In the genomic region with DNA sequence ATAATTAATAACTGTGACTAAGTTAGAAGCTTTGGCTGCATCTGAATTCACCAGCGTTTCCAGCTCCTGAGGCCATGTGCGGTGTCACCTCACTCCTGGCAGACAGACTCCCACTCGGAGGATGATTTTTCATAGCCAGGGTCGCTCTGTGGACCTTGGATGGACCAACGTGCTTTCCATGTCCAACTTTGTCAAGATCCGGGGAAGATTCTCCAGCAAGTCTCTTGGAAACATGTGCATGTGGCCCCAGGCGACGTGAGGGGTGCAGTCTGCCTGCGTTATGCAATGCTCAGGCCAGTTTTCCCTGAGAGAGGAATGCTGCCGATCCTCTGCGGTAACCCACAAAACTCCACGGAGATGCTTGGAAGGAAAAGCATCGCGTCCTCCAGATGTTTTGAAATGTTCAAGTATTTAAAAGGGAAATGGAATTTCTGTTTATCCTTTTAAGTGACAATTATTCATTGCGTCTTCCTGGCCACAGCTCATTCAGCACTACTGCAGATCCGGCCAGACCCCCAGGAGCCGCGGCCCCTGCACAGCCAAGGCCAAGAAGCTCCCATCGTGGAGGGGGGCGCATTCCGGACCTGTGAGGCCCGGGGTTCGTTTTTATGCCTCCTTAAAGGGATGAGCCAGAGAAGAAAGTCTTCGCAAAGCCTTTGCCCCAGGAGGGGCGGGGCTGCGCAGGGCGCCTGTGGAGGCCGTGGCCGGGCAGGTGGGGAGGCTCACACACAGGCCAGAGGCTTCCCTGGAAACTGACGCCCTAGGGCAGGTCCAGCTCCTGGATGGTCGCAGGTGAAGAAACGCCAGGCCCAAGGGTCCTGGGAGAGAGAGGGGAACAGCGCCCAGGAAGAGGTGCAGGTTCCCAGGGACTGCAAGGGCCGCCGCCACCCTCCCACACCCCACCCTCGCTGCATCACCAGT, we compare ENCODE assay signal across 11 cellular contexts. TPM values are rescaled to one million over a fixed set of nuclear protein-coding genes. Genes with fewer than 3 reads are reported as not detected.
A peak's percentile ranks its signal among the peaks of the same experiment; 100 is the strongest.
DNase-seq lines count a peak whose midpoint lies in the region; ATAC-seq and TF ChIP-seq lines count a peak whose summit lies in the region.
"Had no signal": no experiment of that assay in that cellular context is flagged by ENCODE, and none has a peak within 500 bp of the region (broad histone marks: within the 10 kb centered on the region; RNA-seq: fewer than 3 reads in every experiment).

No MANE protein-coding gene starts in this region.

- no peaks in the 10 kb centered on the region for H3K9me3 ChIP-seq in neural progenitor cell (ENCODE audit: low read depth)

- no peaks in the 10 kb centered on the region for H3F3A ChIP-seq in neural progenitor cell (ENCODE audit: low read depth)

- no peaks in the 10 kb centered on the region for H3K36me3 Mint-ChIP-seq in activated naive CD4-positive, alpha-beta T cell treated with anti-CD3 and anti-CD28 coated beads, Interleukin-2, amount 10 ng/mL, durations not matched to agents 7 days and 5 days
- H3K36me3 Mint-ChIP-seq in neural progenitor cell = peaks cover 2% of the 10 kb centered on the region
- H3K36me3 Mint-ChIP-seq: activated naive CD8-positive, alpha-beta T cell treated with anti-CD3 and anti-CD28 coated beads for 36 hours had no signal

- no peak overlapping the region for H3K27ac Mint-ChIP-seq in activated naive CD4-positive, alpha-beta T cell treated with anti-CD3 and anti-CD28 coated beads, Interleukin-2, amount 10 ng/mL, durations not matched to agents 7 days and 5 days
- H3K27ac Mint-ChIP-seq in neural progenitor cell = peak overlapping the region; percentile 95
- H3K27ac Mint-ChIP-seq: activated naive CD8-positive, alpha-beta T cell treated with anti-CD3 and anti-CD28 coated beads for 36 hours had no signal

- no peaks in the 10 kb centered on the region for H3K4me1 ChIP-seq in neural progenitor cell

- no peaks in the 10 kb centered on the region for H3K9me3 Mint-ChIP-seq in activated naive CD4-positive, alpha-beta T cell treated with anti-CD3 and anti-CD28 coated beads, Interleukin-2, amount 10 ng/mL, durations not matched to agents 7 days and 5 days
- H3K9me3 Mint-ChIP-seq in neural progenitor cell = peaks cover 12% of the 10 kb centered on the region
- H3K9me3 Mint-ChIP-seq: activated naive CD8-positive, alpha-beta T cell treated with anti-CD3 and anti-CD28 coated beads for 36 hours had no signal

- no peak overlapping the region for H2AFZ ChIP-seq in neural progenitor cell (replicated peaks)

- H4K20me1 ChIP-seq in neural progenitor cell (ENCODE audit: low read depth) = no peaks in the 10 kb centered on the region

- CTCF ChIA-PET in activated naive CD4-positive, alpha-beta T cell treated with anti-CD3 and anti-CD28 coated beads, Interleukin-2, amount 10 ng/mL, durations not matched to agents 7 days and 5 days (lab: Charles Lee) = interaction anchor here (0.5 kb wide), 1 partner anchor 281 kb away, joined by 3 read pairs; no protein-coding TSS in a partner anchor

- H3K9ac ChIP-seq in neural progenitor cell = no peak overlapping the region

- no peak overlapping the region for H3K27ac ChIP-seq in neural progenitor cell

- no peaks in the 10 kb centered on the region for H3K27me3 ChIP-seq in neural progenitor cell

- TF ChIP-seq CTCF in fibroblast of mammary gland (conservative IDR thresholded peaks at IDR 0.05; ENCODE audit: control insufficient read depth, insufficient read depth, low read depth, low read length) = no peak
- TF ChIP-seq CTCF in neural progenitor cell (IDR thresholded peaks at IDR 0.05) = no peak

- peak; percentile 13 for DNase-seq in activated naive CD4-positive, alpha-beta T cell treated with anti-CD3 and anti-CD28 coated beads, Interleukin-2, amount 10 ng/mL, durations not matched to agents 7 days and 5 days
- no peak for DNase-seq in activated naive CD4-positive, alpha-beta T cell treated with Interleukin-2 at 50 U/mL for 16 hours
- peak; percentile 99 for DNase-seq in fibroblast of mammary gland (ENCODE audit: low read depth)
- DNase-seq in neural progenitor cell (ENCODE audit: low spot score) = no peak
- no peak for DNase-seq in D341Med (ENCODE audit: low spot score)
- DNase-seq in stimulated activated naive CD4-positive, alpha-beta T cell (lab: John Stamatoyannopoulos, UW) = no peak
- DNase-seq: activated naive CD8-positive, alpha-beta T cell treated with anti-CD3 and anti-CD28 coated beads for 36 hours; AML-193; NCI-H510A treated with DMSO at 0.1 percent for 48 hours had no signal

- no peaks in the 10 kb centered on the region for H3K36me3 ChIP-seq in neural progenitor cell

- H3K4me3 Mint-ChIP-seq in activated naive CD4-positive, alpha-beta T cell treated with anti-CD3 and anti-CD28 coated beads, Interleukin-2, amount 10 ng/mL, durations not matched to agents 7 days and 5 days = no peak overlapping the region
- H3K4me3 Mint-ChIP-seq in neural progenitor cell = no peak overlapping the region
- H3K4me3 Mint-ChIP-seq: activated naive CD8-positive, alpha-beta T cell treated with anti-CD3 and anti-CD28 coated beads for 36 hours had no signal

- peaks cover 49% of the 10 kb centered on the region for H3K27me3 Mint-ChIP-seq in activated naive CD4-positive, alpha-beta T cell treated with anti-CD3 and anti-CD28 coated beads, Interleukin-2, amount 10 ng/mL, durations not matched to agents 7 days and 5 days
- H3K27me3 Mint-ChIP-seq in neural progenitor cell (ENCODE audit: insufficient read depth, low read depth) = peaks cover 6% of the 10 kb centered on the region

- no peak for ATAC-seq in HG03280 (IDR thresholded peaks at IDR 0.05; ENCODE audit: unreplicated experiment)
- ATAC-seq in HG03457 (IDR thresholded peaks at IDR 0.05; ENCODE audit: unreplicated experiment) = no peak

- no peak overlapping the region for H3K4me2 ChIP-seq in neural progenitor cell

- H3K4me1 Mint-ChIP-seq in activated naive CD4-positive, alpha-beta T cell treated with anti-CD3 and anti-CD28 coated beads, Interleukin-2, amount 10 ng/mL, durations not matched to agents 7 days and 5 days = no peaks in the 10 kb centered on the region
- peaks cover 5% of the 10 kb centered on the region for H3K4me1 Mint-ChIP-seq in neural progenitor cell

- H3K4me3 ChIP-seq in fibroblast of mammary gland (ENCODE audit: control insufficient read depth, low read depth, low read length) = peak overlapping the region; percentile 1
- no peak overlapping the region for H3K4me3 ChIP-seq in neural progenitor cell

- H3K79me2 ChIP-seq in neural progenitor cell (ENCODE audit: low read depth) = no peaks in the 10 kb centered on the region

RNA-seq across cellular contexts. Expression of a gene that starts 46.0 kb away (rescaled TPM):
- total RNA-seq in neural progenitor cell (ENCODE audit: low replicate concordance) = not detected in 2 replicates

Comparison
In these comparisons a context has a peak if more than half of its experiments do, and no peak if none do; other contexts are left out.
1. DNase-seq: peak in activated naive CD4-positive, alpha-beta T cell treated with anti-CD3 and anti-CD28 coated beads, Interleukin-2, amount 10 ng/mL, durations not matched to agents 7 days and 5 days (single experiment) and fibroblast of mammary gland (single experiment); none in activated naive CD4-positive, alpha-beta T cell treated with Interleukin-2 at 50 U/mL for 16 hours (single experiment), neural progenitor cell (single experiment), D341Med (single experiment) and stimulated activated naive CD4-positive, alpha-beta T cell (0 of 6).